Comparison of ENCODE assay signal across 26 cellular contexts in the genomic region with DNA sequence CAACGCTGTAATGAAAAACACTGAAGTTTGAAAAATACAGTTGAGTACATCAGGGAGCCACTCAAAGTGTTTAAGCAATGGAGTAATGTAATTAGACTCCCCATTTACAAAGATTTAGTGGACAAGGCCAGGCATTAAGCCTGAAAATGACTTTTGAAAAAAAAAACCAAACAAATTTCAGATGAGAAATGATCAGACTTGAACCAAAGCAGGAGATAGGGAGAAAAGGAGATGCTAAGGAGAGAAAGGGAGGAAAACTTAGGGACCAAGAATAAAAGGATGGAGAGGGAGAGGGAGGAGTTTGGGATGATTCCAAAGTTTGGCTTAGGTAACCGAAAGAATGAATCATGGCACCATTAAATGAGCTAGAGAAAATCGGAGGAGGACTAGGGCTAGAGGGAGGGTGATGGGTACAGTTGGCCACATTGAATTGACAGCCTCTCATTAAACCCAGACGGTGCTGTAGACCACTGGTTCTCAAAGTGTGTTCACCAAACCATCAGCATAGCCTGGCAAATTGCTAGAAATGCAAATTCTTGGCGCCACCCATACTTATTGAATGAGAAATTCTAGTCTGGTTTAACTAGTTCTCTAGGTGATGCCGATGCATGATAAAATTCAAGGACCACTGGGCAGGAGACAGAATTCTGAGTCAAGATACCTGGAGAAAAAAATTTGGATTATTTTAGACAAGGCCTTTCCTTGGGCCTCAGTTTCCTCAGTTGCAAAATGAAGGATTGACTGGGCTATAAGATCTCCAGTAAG. TPM values are rescaled to one million over a fixed set of nuclear protein-coding genes. Genes with fewer than 3 reads are reported as not detected.
DNase-seq lines count a peak whose midpoint lies in the region; ATAC-seq and TF ChIP-seq lines count a peak whose summit lies in the region.
"Had no signal": no experiment of that assay in that cellular context is flagged by ENCODE, and none has a peak within 500 bp of the region (broad histone marks: within the 10 kb centered on the region; RNA-seq: fewer than 3 reads in every experiment).

No MANE protein-coding gene starts in this region.

- H3K27me3 ChIP-seq in SJSA1 (replicated peaks) (no peaks in the 10 kb centered on the region; the same call in 1 of the 2 replicates), foreskin keratinocyte (no peaks in the 10 kb centered on the region), H9 (ENCODE audit: insufficient read depth, low read length) (no peaks in the 10 kb centered on the region)
- H3K27me3 ChIP-seq: heart right ventricle had no signal

- no peak overlapping the region for H2BK120ac ChIP-seq in H9 (ENCODE audit: low read depth, low read length, poor library complexity, severe bottlenecking)

- H4K20me1 ChIP-seq in H9 (ENCODE audit: control insufficient read depth, insufficient read depth, insufficient read length), result no peaks in the 10 kb centered on the region

- H3K9me3 ChIP-seq in HEK293 (ENCODE audit: control insufficient read depth, insufficient read depth, low read depth, low read length) (no peaks in the 10 kb centered on the region), SJSA1 (replicated peaks) (no peaks in the 10 kb centered on the region), H9 (ENCODE audit: control insufficient read depth, low read depth, low read length) (no peaks in the 10 kb centered on the region)
- H3K9me3 ChIP-seq: heart right ventricle, thoracic aorta had no signal

- POLR2A ChIA-PET in HEK293 (lab: Yijun Ruan, JAX), result no interaction called here

- no peak overlapping the region for H3K18ac ChIP-seq in H9 (ENCODE audit: insufficient read length, low read depth, low read length)

- H3K4me2 ChIP-seq in H9 (ENCODE audit: insufficient read depth, insufficient read length, low read length), result no peak overlapping the region

- H3K27ac ChIP-seq in HEK293 (ENCODE audit: extremely low read depth, low read depth, low read length) (no peak overlapping the region), SJSA1 (peak overlapping the region; percentile 71), foreskin keratinocyte (no peak overlapping the region), H9 (ENCODE audit: insufficient read length, low read depth, low read length) (no peak overlapping the region)
- H3K27ac ChIP-seq: heart right ventricle, thoracic aorta, WERI-Rb-1 had no signal

- H3K79me1 ChIP-seq in H9 (ENCODE audit: insufficient read depth, low read depth, low read length, poor library complexity, severe bottlenecking), result no peaks in the 10 kb centered on the region

- no peaks in the 10 kb centered on the region for H3K79me2 ChIP-seq in H9 (ENCODE audit: insufficient read depth, low read length)

- no peak for TF ChIP-seq CTCF in HEK293 (tag by site-specific recombination; IDR thresholded peaks at IDR 0.05)
- TF ChIP-seq CTCF in foreskin keratinocyte (conservative IDR thresholded peaks at IDR 0.05), result no peak
- TF ChIP-seq CTCF in H9 (conservative IDR thresholded peaks at IDR 0.05), result no peak

- no peak overlapping the region for H3K14ac ChIP-seq in H9 (ENCODE audit: insufficient read depth, low read length)

- H2AFZ ChIP-seq in H9 (ENCODE audit: low read length), result no peak overlapping the region

- H2BK12ac ChIP-seq in H9 (ENCODE audit: insufficient read length, low read depth, low read length), result no peak overlapping the region

- H3K4me3 Mint-ChIP-seq in effector memory CD8-positive, alpha-beta T cell, result no peak overlapping the region
- H3K4me3 Mint-ChIP-seq in H9, result no peak overlapping the region
- H3K4me3 Mint-ChIP-seq: activated CD4-positive, alpha-beta T cell treated with anti-CD3 and anti-CD28 coated beads, Interleukin-2, amount 10 ng/mL, durations not matched to agents 24 days and 14 days; activated T-cell treated with anti-CD3 and anti-CD28 coated beads, Interleukin-2, amount 50 U/mL, for 4 hours; brain; CD8-positive, alpha-beta T cell; stimulated activated naive CD8-positive, alpha-beta T cell treated with anti-CD3 and anti-CD28 coated beads, Interleukin-15, Interleukin-2, amounts not matched to agents 100 ng/mL and 50 ng/mL, for 24 hours had no signal

- no peaks in the 10 kb centered on the region for H3K36me3 ChIP-seq in HEK293 (ENCODE audit: control insufficient read depth in 2 of 2, insufficient read depth in 1 of 2, low read length in 2 of 2)
- no peaks in the 10 kb centered on the region for H3K36me3 ChIP-seq in SJSA1
- H3K36me3 ChIP-seq: heart right ventricle, thoracic aorta, WERI-Rb-1 had no signal

- H3K4me1 ChIP-seq in HEK293 (ENCODE audit: control insufficient read depth, insufficient read depth, low read length) (no peaks in the 10 kb centered on the region), SJSA1 (replicated peaks) (peaks cover 34% of the 10 kb centered on the region), foreskin keratinocyte (peaks cover 12% of the 10 kb centered on the region), H9 (ENCODE audit: insufficient read depth, low read length) (no peaks in the 10 kb centered on the region)

- no peak overlapping the region for H2BK5ac ChIP-seq in H9 (ENCODE audit: insufficient read length, low read length)

- ATAC-seq in foreskin keratinocyte, result peak; percentile 45
- ATAC-seq in effector memory CD8-positive, alpha-beta T cell (replicated peaks), result no peak
- ATAC-seq: activated T-cell treated with anti-CD3 and anti-CD28 coated beads, Interleukin-2, amount 50 U/mL, for 4 hours; CD8-positive, alpha-beta T cell; heart right ventricle had no signal

- no peak overlapping the region for H3K27ac Mint-ChIP-seq in effector memory CD8-positive, alpha-beta T cell
- no peak overlapping the region for H3K27ac Mint-ChIP-seq in H9
- H3K27ac Mint-ChIP-seq: activated CD4-positive, alpha-beta T cell treated with anti-CD3 and anti-CD28 coated beads, Interleukin-2, amount 10 ng/mL, durations not matched to agents 24 days and 14 days; CD8-positive, alpha-beta T cell; progenitor cell of endocrine pancreas; stimulated activated naive CD8-positive, alpha-beta T cell treated with anti-CD3 and anti-CD28 coated beads, Interleukin-15, Interleukin-2, amounts not matched to agents 100 ng/mL and 50 ng/mL, for 24 hours had no signal

- H3K23ac ChIP-seq in H9 (ENCODE audit: insufficient read length, low read depth, low read length), result no peak overlapping the region

- no peak overlapping the region for H4K5ac ChIP-seq in H9 (ENCODE audit: insufficient read length, low read depth, low read length)

- DNase-seq in A172 (ENCODE audit: low spot score) (peak; percentile 72), SJSA1 (ENCODE audit: low read depth in 1 of 2, low spot score in 2 of 2) (no peak), foreskin keratinocyte (peak in 1 of 2 donors; percentile 44), H9 (no peak), middle frontal gyrus (ENCODE audit: extremely low spot score, low spot score) (no peak)
- no peak for DNase-seq in effector memory CD8-positive, alpha-beta T cell
- no peak for DNase-seq in activated CD4-positive, alpha-beta T cell treated with anti-CD3 and anti-CD28 coated beads for 48 hours
- DNase-seq: activated CD4-positive, alpha-beta T cell treated with anti-CD3 and anti-CD28 coated beads, Interleukin-2, amount 10 ng/mL, durations not matched to agents 24 days and 14 days; activated naive CD4-positive, alpha-beta T cell; activated T-cell treated with anti-CD3 and anti-CD28 coated beads, Interleukin-2, amount 50 U/mL, for 4 hours; CD8-positive, alpha-beta T cell; foreskin fibroblast; heart right ventricle; KBM-7; kidney glomerular epithelial cell; MM.1S; NCI-H2081; NCI-H774; stimulated activated CD4-positive, alpha-beta T cell treated with anti-CD3 and anti-CD28 coated beads, Interleukin-15, amount 100 ng/mL, for 24 hours; WERI-Rb-1 had no signal

- H3K56ac ChIP-seq in H9 (ENCODE audit: insufficient read length, low read depth, low read length), result no peak overlapping the region

- no CpG with 5 or more reads among the region's 6 CpGs for WGBS in H9 (ENCODE audit: extremely low coverage, insufficient read length, low lambda C conversion rate)

- H3K9me3 Mint-ChIP-seq in effector memory CD8-positive, alpha-beta T cell, result no peaks in the 10 kb centered on the region
- 0 out of 5 replicates have a peak, but pooled peaks cover 0 to 2% of the 10 kb centered on the region in 2 experiments for H3K9me3 Mint-ChIP-seq in H9
- H3K9me3 Mint-ChIP-seq: CD8-positive, alpha-beta T cell had no signal

- no peak overlapping the region for H2BK15ac ChIP-seq in H9 (ENCODE audit: low read depth, low read length)

- no peak overlapping the region for H2BK20ac ChIP-seq in H9 (ENCODE audit: low read depth, low read length, poor library complexity, severe bottlenecking)

- no peaks in the 10 kb centered on the region for H3K36me3 Mint-ChIP-seq in effector memory CD8-positive, alpha-beta T cell (ENCODE audit: insufficient read depth)
- no peaks in the 10 kb centered on the region for H3K36me3 Mint-ChIP-seq in H9 (ENCODE audit: insufficient read depth in 1 of 3, low read depth in 3 of 3)
- H3K36me3 Mint-ChIP-seq: brain; CD8-positive, alpha-beta T cell had no signal

- H3K9ac ChIP-seq in H9 (ENCODE audit: extremely low read depth, insufficient read length, low read length), result no peak overlapping the region

- no peak overlapping the region for H2AK5ac ChIP-seq in H9 (ENCODE audit: insufficient read length, low read length)

- no peak overlapping the region for H3K4ac ChIP-seq in H9 (ENCODE audit: low read depth, low read length)

- no peaks in the 10 kb centered on the region for H3K23me2 ChIP-seq in H9 (ENCODE audit: insufficient read length, low read depth, low read length, poor library complexity, severe bottlenecking)

- CTCF ChIA-PET in HEK293 (lab: Yijun Ruan, JAX), result interaction anchor here (0.6 to 0.8 kb wide), 3 partner anchors 9 to 44 kb away, joined by 3 to 4 read pairs (median 4); no protein-coding TSS in a partner anchor

- H3T11ph ChIP-seq in H9 (ENCODE audit: low read length), result no peak overlapping the region

- peaks cover 22 to 23% of the 10 kb centered on the region in 2 donors for H3K4me1 Mint-ChIP-seq in effector memory CD8-positive, alpha-beta T cell (ENCODE audit: low read depth in 2 of 2)
- peaks cover 3 to 8% of the 10 kb centered on the region in 2 experiments for H3K4me1 Mint-ChIP-seq in H9

- H3K27me3 Mint-ChIP-seq in effector memory CD8-positive, alpha-beta T cell, result no peaks in the 10 kb centered on the region
- H3K27me3 Mint-ChIP-seq in H9 (ENCODE audit: low read depth), result no peaks in the 10 kb centered on the region; the same call in 1 of the 2 replicates
- H3K27me3 Mint-ChIP-seq: activated CD4-positive, alpha-beta T cell treated with anti-CD3 and anti-CD28 coated beads, Interleukin-2, amount 10 ng/mL, durations not matched to agents 24 days and 14 days; brain; progenitor cell of endocrine pancreas; stimulated activated naive CD8-positive, alpha-beta T cell treated with anti-CD3 and anti-CD28 coated beads, Interleukin-15, Interleukin-2, amounts not matched to agents 100 ng/mL and 50 ng/mL, for 24 hours had no signal

- H4K91ac ChIP-seq in H9 (ENCODE audit: insufficient read length, low read depth, low read length), result no peak overlapping the region

- no peak overlapping the region for H3K4me3 ChIP-seq in HEK293 (ENCODE audit: low read depth, low read length)
- H3K4me3 ChIP-seq in SJSA1, result no peak overlapping the region
- H3K4me3 ChIP-seq: heart right ventricle, lung, thoracic aorta had no signal

- H4K8ac ChIP-seq in H9 (replicated peaks; ENCODE audit: insufficient read length, low read depth, low read length), result no peak overlapping the region

RNA-seq across cellular contexts. Expression of a gene that starts 6.2 kb away (rescaled TPM):
- 24.8 and 25.9 TPM in 2 replicates for total RNA-seq in A172 (2014; rRNA removed; shearing (Covaris generic))
- total RNA-seq in SJSA1 (2014; rRNA removed; shearing (Covaris generic)), result 23.4 and 27.1 TPM in 2 replicates
- 9.0 and 10.6 TPM in 2 replicates for total RNA-seq in foreskin keratinocyte
- polyA plus RNA-seq in foreskin keratinocyte, result 1.0 and 1.2 TPM in 2 replicates
- 8.6 and 8.7 TPM in 2 replicates for total RNA-seq in H9 (2021)
